22 cellular contexts compared by ENCODE assay signal in the genomic region with DNA sequence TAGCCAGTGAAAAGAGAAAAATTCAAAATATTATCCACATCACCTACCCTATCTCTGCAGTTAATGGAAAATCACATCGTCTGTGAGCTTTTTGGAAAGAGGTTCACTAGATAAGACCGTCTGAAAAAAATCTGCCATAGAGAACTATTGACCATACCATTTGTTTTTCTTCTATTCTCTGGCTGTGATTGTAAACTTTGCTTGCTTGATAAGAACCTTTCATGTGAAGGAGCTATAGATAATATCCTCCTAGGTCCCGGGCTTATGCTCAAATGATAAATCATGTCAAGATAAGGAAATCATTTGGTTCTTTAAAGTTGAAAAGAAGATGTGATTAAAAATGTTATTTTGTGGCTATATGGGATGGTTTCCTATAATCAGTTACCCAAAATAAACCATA.
"Had no signal": no experiment of that assay in that cellular context is flagged by ENCODE, and none has a peak within 500 bp of the region (broad histone marks: within the 10 kb centered on the region; RNA-seq: fewer than 3 reads in every experiment).

No MANE protein-coding gene starts in this region.

- ATAC-seq: K562, Panc1, Right ventricle myocardium inferior, SK-N-SH treated with all-trans-retinoic acid at 6 μM for 48 hours had no signal

- DNase-seq: Kasumi-1, MM.1S, NCI-H1092 treated with DMSO at 0.1 percent for 48 hours, NCI-H187, NCI-H2029, NCI-H2081 treated with DMSO at 0.1 percent for 48 hours, NCI-H2171, NCI-H226, NCI-H446, NCI-H510A, NCI-H524 treated with DMSO at 0.1 percent for 48 hours, NCI-H774, SHP77 treated with DMSO at 0.1 percent for 48 hours, SJCRH30 had no signal

- H3K4me1 Mint-ChIP-seq: IgD-negative memory B cell had no signal

- H3K4me3 ChIP-seq: K562, SJCRH30 had no signal

- H3K4me3 Mint-ChIP-seq: IgD-negative memory B cell had no signal

- H3K27ac ChIP-seq: HL-60, KMS-11, SJCRH30 had no signal

- H3K36me3 ChIP-seq: SJCRH30 had no signal

- FAIRE-seq: HTR-8/SVneo, K562 had no signal

- H3K4me2 ChIP-seq: KMS-11 had no signal

- H3K27ac Mint-ChIP-seq: IgD-negative memory B cell had no signal

- H3K36me3 Mint-ChIP-seq: IgD-negative memory B cell had no signal

- H3K4me1 ChIP-seq: SJCRH30 had no signal

- H3K27me3 Mint-ChIP-seq: IgD-negative memory B cell had no signal

- H3K9ac ChIP-seq: KMS-11 had no signal
